In the genomic region with DNA sequence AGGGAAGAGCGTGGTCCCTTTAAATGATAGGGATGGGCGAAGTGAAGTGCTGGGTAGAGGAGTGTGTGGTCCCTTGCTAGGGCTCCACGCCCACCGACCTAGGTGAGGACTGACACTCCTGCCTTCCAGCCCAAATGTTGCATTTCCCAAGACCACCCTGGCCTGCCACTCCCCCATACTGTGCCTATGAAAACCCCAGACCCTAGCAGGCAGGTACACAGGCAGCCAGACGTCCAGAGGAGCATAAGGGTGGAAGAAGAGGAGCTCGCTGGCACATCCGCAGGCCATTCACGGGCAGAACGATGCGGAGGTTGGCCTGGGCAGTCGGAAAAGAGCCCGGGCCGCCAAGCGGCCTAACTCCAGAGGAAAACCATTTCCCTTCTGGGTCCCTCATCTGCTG, we compare ENCODE assay signal across 8 cellular contexts. TPM values are rescaled to one million over a fixed set of nuclear protein-coding genes. Genes with fewer than 3 reads are reported as not detected.
A peak's percentile ranks its signal among the peaks of the same experiment; 100 is the strongest.
DNase-seq lines count a peak whose midpoint lies in the region; ATAC-seq and TF ChIP-seq lines count a peak whose summit lies in the region.

No MANE protein-coding gene starts in this region.

- peaks cover 30% of the 10 kb centered on the region for H3K4me1 ChIP-seq in BLaER1
- peaks cover 12% of the 10 kb centered on the region for H3K4me1 ChIP-seq in HUES6 (ENCODE audit: control insufficient read depth, insufficient read depth, low read length)
- peaks cover 19% of the 10 kb centered on the region for H3K4me1 ChIP-seq in mammary epithelial cell (ENCODE audit: insufficient read depth, low read length)
- H3K4me1 ChIP-seq in naive thymus-derived CD4-positive, alpha-beta T cell (ENCODE audit: control insufficient read depth in 2 of 2, insufficient read depth in 2 of 2, low read length in 2 of 2) = peaks cover 22 to 28% of the 10 kb centered on the region in 2 donors

- peaks cover 0 to 1% (median 0%) of the 10 kb centered on the region in 5 donors for H3K36me3 Mint-ChIP-seq in naive thymus-derived CD4-positive, alpha-beta T cell

- TF ChIP-seq CTCF in mammary epithelial cell (conservative IDR thresholded peaks at IDR 0.05 in 1 of 2, IDR thresholded peaks at IDR 0.05 in 1 of 2; ENCODE audit: extremely low read depth in 1 of 2, insufficient read depth in 1 of 2, low read depth in 1 of 2, low read length in 2 of 2) = no peak

- H3K4me2 ChIP-seq in BLaER1 = peak overlapping the region; percentile 69
- H3K4me2 ChIP-seq in mammary epithelial cell (ENCODE audit: insufficient read depth, low read depth, low read length) = peak overlapping the region; percentile 89

- no peaks in the 10 kb centered on the region for H3K9me3 ChIP-seq in BLaER1
- no peaks in the 10 kb centered on the region for H3K9me3 ChIP-seq in HUES6 (ENCODE audit: control insufficient read depth, insufficient read depth, low read depth, low read length)
- H3K9me3 ChIP-seq in mammary epithelial cell (replicated peaks; ENCODE audit: insufficient read depth, low read length) = no peaks in the 10 kb centered on the region
- H3K9me3 ChIP-seq in naive thymus-derived CD4-positive, alpha-beta T cell (ENCODE audit: control insufficient read depth in 2 of 3, low read length in 3 of 3) = no peaks in the 10 kb centered on the region

- POLR2A ChIA-PET in naive thymus-derived CD4-positive, alpha-beta T cell (lab: Charles Lee) = interaction anchor here (1.3 to 1.4 kb wide), 2 partner anchors 59 kb away, joined by 5 to 10 read pairs; a partner anchor contains a TSS

- DNase-seq in mammary epithelial cell (no peak), MV-4-11 (lab: John Stamatoyannopoulos, UW) (no peak), NCI-H82 treated with DMSO at 0.1 percent for 48 hours (lab: John Stamatoyannopoulos, UW; ENCODE audit: unreplicated experiment) (no peak), medulla oblongata (ENCODE audit: extremely low spot score) (no peak)
- no peak for DNase-seq in naive thymus-derived CD4-positive, alpha-beta T cell

- H3K4me3 Mint-ChIP-seq in naive thymus-derived CD4-positive, alpha-beta T cell = peak overlapping the region; percentile 93 to 100 (median 96)

- H3K27me3 Mint-ChIP-seq in naive thymus-derived CD4-positive, alpha-beta T cell = peaks cover 0 to 6% (median 4%) of the 10 kb centered on the region in 5 donors

- H3K4me1 Mint-ChIP-seq in naive thymus-derived CD4-positive, alpha-beta T cell = peaks cover 24 to 44% (median 39%) of the 10 kb centered on the region in 7 donors

- 85% methylated on average over 14 of the region's 14 CpGs for WGBS in mammary epithelial cell (ENCODE audit: low coverage, missing lambda C conversion rate)

- no peaks in the 10 kb centered on the region for H3K9me3 Mint-ChIP-seq in naive thymus-derived CD4-positive, alpha-beta T cell

- in situ Hi-C loops in mammary epithelial cell (cut with MboI; ENCODE audit: low sequenced_read_pairs in 2 of 2) = no loop called here

- H4K20me1 ChIP-seq in BLaER1 = peaks cover 29% of the 10 kb centered on the region
- H4K20me1 ChIP-seq in mammary epithelial cell (ENCODE audit: insufficient read depth, low read length) = no peaks in the 10 kb centered on the region

- peaks cover 37% of the 10 kb centered on the region for H3K79me2 ChIP-seq in mammary epithelial cell (ENCODE audit: insufficient read depth, low read length)

- no peak for ATAC-seq in naive thymus-derived CD4-positive, alpha-beta T cell
- ATAC-seq in GM21529 (IDR thresholded peaks at IDR 0.05; ENCODE audit: unreplicated experiment) = no peak

- CTCF ChIA-PET in mammary epithelial cell (lab: Charles Lee; ENCODE audit: low non-redundant PET) = no interaction called here
- CTCF ChIA-PET in naive thymus-derived CD4-positive, alpha-beta T cell (lab: Charles Lee) = interaction anchor here (1.4 to 1.5 kb wide), 2 partner anchors 8 to 57 kb away, joined by 3 to 8 read pairs; no protein-coding TSS in a partner anchor

- no TSS peak for BruUV-seq in mammary epithelial cell (replicated peaks; lab: Mats Ljungman, UMichigan)

- no peak overlapping the region for H3K9ac ChIP-seq in BLaER1
- H3K9ac ChIP-seq in HUES6 (ENCODE audit: low read length) = no peak overlapping the region
- no peak overlapping the region for H3K9ac ChIP-seq in mammary epithelial cell (ENCODE audit: insufficient read depth, low read length)

- H3K27ac Mint-ChIP-seq in naive thymus-derived CD4-positive, alpha-beta T cell = peak overlapping the region in 8 of 9 donors; percentile 91 to 98 (median 94)

- H3K4me3 ChIP-seq in BLaER1 (peak overlapping the region; percentile 99), HUES6 (ENCODE audit: low read depth, low read length) (peak overlapping the region; percentile 92), mammary epithelial cell (replicated peaks in 1 of 3; ENCODE audit: insufficient read depth in 1 of 3, low read depth in 2 of 3, low read length in 3 of 3) (peak overlapping the region in 1 of 3 experiments; percentile 76)
- H3K4me3 ChIP-seq in naive thymus-derived CD4-positive, alpha-beta T cell (ENCODE audit: low read length) = peak overlapping the region; percentile 94

- H3K36me3 ChIP-seq in BLaER1 (no peaks in the 10 kb centered on the region), HUES6 (ENCODE audit: control insufficient read depth, insufficient read depth, low read length) (no peaks in the 10 kb centered on the region), mammary epithelial cell (ENCODE audit: insufficient read depth, low read length) (no peaks in the 10 kb centered on the region)
- H3K36me3 ChIP-seq in naive thymus-derived CD4-positive, alpha-beta T cell (ENCODE audit: control insufficient read depth in 2 of 3, insufficient read depth in 3 of 3, low read length in 3 of 3) = peaks cover 0 to 9% (median 0%) of the 10 kb centered on the region in 3 experiments

- H2AFZ ChIP-seq in mammary epithelial cell (ENCODE audit: low read depth, low read length) = peak overlapping the region; percentile 99

- dilution Hi-C loops in mammary epithelial cell (cut with HindIII; ENCODE audit: low sequenced_read_pairs) = no loop called here

- H3K27ac ChIP-seq in BLaER1 (peak overlapping the region; percentile 95; the same call in 1 of the 2 replicates), HUES6 (ENCODE audit: low read depth, low read length) (no peak overlapping the region), mammary epithelial cell (ENCODE audit: insufficient read depth, low read depth, low read length) (no peak overlapping the region)
- H3K27ac ChIP-seq in naive thymus-derived CD4-positive, alpha-beta T cell (ENCODE audit: low read depth, low read length) = peak overlapping the region; percentile 78

- H3K27me3 ChIP-seq in BLaER1 (no peaks in the 10 kb centered on the region), HUES6 (ENCODE audit: control insufficient read depth, insufficient read depth, low read length) (no peaks in the 10 kb centered on the region), mammary epithelial cell (ENCODE audit: insufficient read depth, low read length) (no peaks in the 10 kb centered on the region)
- H3K27me3 ChIP-seq in naive thymus-derived CD4-positive, alpha-beta T cell (ENCODE audit: control insufficient read depth in 2 of 2, insufficient read depth in 2 of 2, low read length in 2 of 2) = no peaks in the 10 kb centered on the region

- intact Hi-C loops in mammary epithelial cell (cut with micrococcal nuclease) = no loop called here
- intact Hi-C loops in naive thymus-derived CD4-positive, alpha-beta T cell (cut with micrococcal nuclease) = loop anchor here (5.0 kb wide), 4 partner anchors 111 to 1981 kb away; a partner anchor contains a TSS

RNA-seq across cellular contexts. Expression of a gene that starts 0.8 kb away (rescaled TPM):
- total RNA-seq in mammary epithelial cell = 10 to 100 TPM; 21.5 to 40.7 TPM
- 6.3 TPM for polyA plus RNA-seq in mammary epithelial cell
- 71.3 TPM for polyA minus RNA-seq in mammary epithelial cell
- total RNA-seq in naive thymus-derived CD4-positive, alpha-beta T cell = 10 to 100 TPM; 30.4 to 59.2 (median 44.4) TPM
- 10 to 100 TPM; 14.8 to 16.0 TPM for polyA plus RNA-seq in naive thymus-derived CD4-positive, alpha-beta T cell

RNA-seq across cellular contexts. Expression of a gene that starts 58.3 kb away (rescaled TPM):
- 10 to 100 TPM; 17.2 to 38.0 TPM for total RNA-seq in mammary epithelial cell
- 10.7 TPM for polyA plus RNA-seq in mammary epithelial cell
- 1.7 TPM for polyA minus RNA-seq in mammary epithelial cell
- 10 to 100 TPM; 13.7 to 50.1 (median 28.9) TPM for total RNA-seq in naive thymus-derived CD4-positive, alpha-beta T cell
- 1 to 10 TPM; 6.5 to 7.1 TPM for polyA plus RNA-seq in naive thymus-derived CD4-positive, alpha-beta T cell

Comparison
In these comparisons a context has a peak if more than half of its experiments do, and no peak if none do; other contexts are left out.
1. H3K27ac ChIP-seq: peak in BLaER1 (single experiment) and naive thymus-derived CD4-positive, alpha-beta T cell (single experiment); none in HUES6 (single experiment) and mammary epithelial cell (single experiment).